9 cellular contexts compared by ENCODE assay signal in genomic region chr17:67491009-67491677, GRCh38.
DNase-seq lines count a peak whose midpoint lies in the region; ATAC-seq and TF ChIP-seq lines count a peak whose summit lies in the region.
"Had no signal": no experiment of that assay in that cellular context is flagged by ENCODE, and none has a peak within 500 bp of the region (broad histone marks: within the 10 kb centered on the region; RNA-seq: fewer than 3 reads in every experiment).

No MANE protein-coding gene starts in this region.

- no peaks in the 10 kb centered on the region for H3K9me3 Mint-ChIP-seq in T-cell
- H3K9me3 Mint-ChIP-seq in neural progenitor cell = no peaks in the 10 kb centered on the region
- peaks cover 4% of the 10 kb centered on the region for H3K9me3 Mint-ChIP-seq in stimulated activated memory B cell treated with anti-CD40 and anti-IgM and Interleukin-4, amounts not matched to agents 10 μg/mL and 1 μg/mL and 100 μg/mL, for 72 hours

- no peaks in the 10 kb centered on the region for H3K36me3 ChIP-seq in neural progenitor cell

- TF ChIP-seq CTCF in foreskin fibroblast (IDR thresholded peaks at IDR 0.05; ENCODE audit: low read depth, low read length) (no peak), neural progenitor cell (IDR thresholded peaks at IDR 0.05) (no peak)

- no peaks in the 10 kb centered on the region for H4K20me1 ChIP-seq in neural progenitor cell (ENCODE audit: low read depth)

- peak overlapping the region; percentile 33 for H3K4me2 ChIP-seq in neural progenitor cell

- H3K27me3 ChIP-seq in neural progenitor cell = no peaks in the 10 kb centered on the region

- H3K27ac Mint-ChIP-seq in T-cell = peak overlapping the region; percentile 44 to 81
- H3K27ac Mint-ChIP-seq in neural progenitor cell = peak overlapping the region; percentile 48
- H3K27ac Mint-ChIP-seq in stimulated activated memory B cell treated with anti-CD40 and anti-IgM and Interleukin-4, amounts not matched to agents 10 μg/mL and 1 μg/mL and 100 μg/mL, for 72 hours = no peak overlapping the region

- peak overlapping the region; percentile 17 to 45 (median 30) for H3K4me3 Mint-ChIP-seq in T-cell
- peak overlapping the region; percentile 77 for H3K4me3 Mint-ChIP-seq in neural progenitor cell
- H3K4me3 Mint-ChIP-seq in stimulated activated memory B cell treated with anti-CD40 and anti-IgM and Interleukin-4, amounts not matched to agents 10 μg/mL and 1 μg/mL and 100 μg/mL, for 72 hours = no peak overlapping the region
- H3K4me3 Mint-ChIP-seq: CD4-positive, CD25-positive, alpha-beta regulatory T cell had no signal

- POLR2A ChIA-PET in T-cell (lab: Charles Lee) = interaction anchor here in 1 of 2 donors (0.5 kb wide), 1 partner anchor 128 kb away, joined by 4 read pairs; no protein-coding TSS in a partner anchor

- no peak overlapping the region for H3K9ac ChIP-seq in neural progenitor cell

- H3K4me1 ChIP-seq in neural progenitor cell = peaks cover 24% of the 10 kb centered on the region

- H3K27me3 Mint-ChIP-seq in T-cell (no peaks in the 10 kb centered on the region), neural progenitor cell (ENCODE audit: insufficient read depth, low read depth) (peaks cover 3% of the 10 kb centered on the region)
- no peaks in the 10 kb centered on the region for H3K27me3 Mint-ChIP-seq in stimulated activated memory B cell treated with anti-CD40 and anti-IgM and Interleukin-4, amounts not matched to agents 10 μg/mL and 1 μg/mL and 100 μg/mL, for 72 hours
- H3K27me3 Mint-ChIP-seq: CD4-positive, CD25-positive, alpha-beta regulatory T cell had no signal

- peaks cover 75 to 91% (median 79%) of the 10 kb centered on the region in 3 donors for H3K4me1 Mint-ChIP-seq in T-cell
- H3K4me1 Mint-ChIP-seq in neural progenitor cell = peaks cover 47% of the 10 kb centered on the region
- H3K4me1 Mint-ChIP-seq in stimulated activated memory B cell treated with anti-CD40 and anti-IgM and Interleukin-4, amounts not matched to agents 10 μg/mL and 1 μg/mL and 100 μg/mL, for 72 hours = peaks cover 27% of the 10 kb centered on the region

- H3F3A ChIP-seq in neural progenitor cell (ENCODE audit: low read depth) = peaks cover 27% of the 10 kb centered on the region

- no peak for ATAC-seq in T-cell (replicated peaks in 1 of 4)
- no peak for ATAC-seq in stimulated activated memory B cell treated with anti-CD40 and anti-IgM and Interleukin-4, amounts not matched to agents 10 μg/mL and 1 μg/mL and 100 μg/mL, for 72 hours

- H2AFZ ChIP-seq in neural progenitor cell (replicated peaks) = no peak overlapping the region

- DNase-seq in NCI-H748 (lab: John Stamatoyannopoulos, UW; ENCODE audit: unreplicated experiment) (peak; percentile 52), NCI-H748 treated with DMSO at 0.1 percent for 48 hours (lab: John Stamatoyannopoulos, UW) (no peak), T-cell (no peak), foreskin fibroblast (peak; percentile 100), neural progenitor cell (ENCODE audit: low spot score) (peak; percentile 56), NCI-H446 (lab: John Stamatoyannopoulos, UW) (no peak), OCI-M2 (lab: John Stamatoyannopoulos, UW; ENCODE audit: unreplicated experiment) (no peak)
- DNase-seq: CD4-positive, CD25-positive, alpha-beta regulatory T cell had no signal

- no peaks in the 10 kb centered on the region for H3K79me2 ChIP-seq in neural progenitor cell (ENCODE audit: low read depth)

- no peak overlapping the region for H3K27ac ChIP-seq in neural progenitor cell

- H3K9me3 ChIP-seq in neural progenitor cell (ENCODE audit: low read depth) = no peaks in the 10 kb centered on the region

- H3K4me3 ChIP-seq in foreskin fibroblast (ENCODE audit: low read depth in 1 of 2, low read length in 2 of 2) (peak overlapping the region; percentile 30 to 49), neural progenitor cell (no peak overlapping the region)

- H3K36me3 Mint-ChIP-seq in T-cell (peaks cover 32% of the 10 kb centered on the region), neural progenitor cell (no peaks in the 10 kb centered on the region)
- peaks cover 10% of the 10 kb centered on the region for H3K36me3 Mint-ChIP-seq in stimulated activated memory B cell treated with anti-CD40 and anti-IgM and Interleukin-4, amounts not matched to agents 10 μg/mL and 1 μg/mL and 100 μg/mL, for 72 hours
- H3K36me3 Mint-ChIP-seq: CD4-positive, CD25-positive, alpha-beta regulatory T cell had no signal

- CTCF ChIA-PET in T-cell (lab: Charles Lee) = interaction anchor here (0.5 to 1.1 kb wide), 3 partner anchors 17 to 97 kb away, joined by 3 to 7 read pairs (median 3); no protein-coding TSS in a partner anchor

Comparison
In these comparisons a context has a peak if more than half of its experiments do, and no peak if none do; other contexts are left out.
1. DNase-seq: peak in NCI-H748 (single experiment), foreskin fibroblast (2 of 2) and neural progenitor cell (single experiment); none in NCI-H748 treated with DMSO at 0.1 percent for 48 hours (single experiment), T-cell (0 of 34), NCI-H446 (0 of 2) and OCI-M2 (single experiment).